Comparison of ENCODE assay signal across 20 cellular contexts in the genomic region with DNA sequence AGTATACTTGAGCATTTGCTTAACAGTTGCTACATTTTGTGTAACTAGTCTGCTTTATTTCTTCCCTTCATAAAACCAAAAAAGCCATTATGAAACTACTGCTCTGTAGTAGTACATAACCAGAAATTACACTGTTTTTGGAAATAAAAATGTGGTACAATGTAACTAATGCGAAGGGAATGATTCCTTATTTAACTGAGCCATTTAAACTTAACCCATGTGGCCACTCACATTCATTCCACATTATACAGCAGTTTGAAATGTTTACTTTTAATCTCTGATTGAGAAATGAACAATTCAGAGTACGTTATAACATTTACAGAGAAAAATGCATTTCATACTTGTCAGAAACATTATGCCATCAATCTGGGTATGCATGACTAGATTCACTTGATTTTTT.
DNase-seq lines count a peak whose midpoint lies in the region; ATAC-seq, FAIRE-seq and TF ChIP-seq lines count a peak whose summit lies in the region.
"Had no signal": no experiment of that assay in that cellular context is flagged by ENCODE, and none has a peak within 500 bp of the region (broad histone marks: within the 10 kb centered on the region; RNA-seq: fewer than 3 reads in every experiment).

No MANE protein-coding gene starts in this region.

- POLR2A ChIA-PET in A549 (lab: Yijun Ruan, JAX): no interaction called here

- H3K4me1 ChIP-seq in A549: peaks cover 14% of the 10 kb centered on the region
- no peaks in the 10 kb centered on the region for H3K4me1 ChIP-seq in astrocyte (ENCODE audit: insufficient read depth, low read length)
- no peaks in the 10 kb centered on the region for H3K4me1 ChIP-seq in left lung

- no peak overlapping the region for H3K4me3 Mint-ChIP-seq in astrocyte (ENCODE audit: unreplicated experiment)

- H3K4me3 ChIP-seq in A549 (no peak overlapping the region), astrocyte (ENCODE audit: insufficient read depth, low read depth, low read length) (no peak overlapping the region), left lung (no peak overlapping the region), foreskin fibroblast (ENCODE audit: low read depth in 1 of 2, low read length in 2 of 2) (no peak overlapping the region)

- no peaks in the 10 kb centered on the region for H3K36me3 ChIP-seq in astrocyte (ENCODE audit: insufficient read depth, low read length)
- no peaks in the 10 kb centered on the region for H3K36me3 ChIP-seq in left lung

- H3K27me3 ChIP-seq in astrocyte (ENCODE audit: insufficient read depth, low read length) (no peaks in the 10 kb centered on the region), left lung (no peaks in the 10 kb centered on the region)

- no peaks in the 10 kb centered on the region for H3K79me2 ChIP-seq in astrocyte (ENCODE audit: insufficient read depth, low read length)

- no peak for TF ChIP-seq EP300 in A549 (IDR thresholded peaks at IDR 0.05)

- H2AFZ ChIP-seq in astrocyte (ENCODE audit: low read depth, low read length): no peak overlapping the region

- H3K4me2 ChIP-seq in A549 (no peak overlapping the region), astrocyte (ENCODE audit: low read length) (no peak overlapping the region)

- no peaks in the 10 kb centered on the region for H3K9me3 Mint-ChIP-seq in astrocyte (ENCODE audit: unreplicated experiment)

- H3K9me3 ChIP-seq in A549: peaks cover 3% of the 10 kb centered on the region; the same call in 1 of the 3 replicates
- H3K9me3 ChIP-seq in astrocyte (ENCODE audit: insufficient read depth, low read depth, low read length): no peaks in the 10 kb centered on the region
- H3K9me3 ChIP-seq in left lung: no peaks in the 10 kb centered on the region

- no peak for ATAC-seq in A549
- peak; percentile 23 for ATAC-seq in left lung
- ATAC-seq in HG03280 (IDR thresholded peaks at IDR 0.05; ENCODE audit: unreplicated experiment): no peak
- ATAC-seq: HCT116, Right ventricle myocardium inferior had no signal

- H4K20me1 ChIP-seq in astrocyte (ENCODE audit: insufficient read depth, low read length): no peaks in the 10 kb centered on the region

- FAIRE-seq in A549 (lab: Jason Lieb, UNC) (peak; percentile 46), GM19239 (lab: Jason Lieb, UNC) (peak; percentile 84), astrocyte (lab: Jason Lieb, UNC) (peak; percentile 99)
- FAIRE-seq: GM12891 had no signal

- CTCF ChIA-PET in A549 (lab: Yijun Ruan, JAX): no interaction called here

- peaks cover 6% of the 10 kb centered on the region for H3K4me1 Mint-ChIP-seq in astrocyte (ENCODE audit: low read depth, unreplicated experiment)

- no peak for TF ChIP-seq POLR2A in A549 (IDR thresholded peaks at IDR 0.05; ENCODE audit: low read length)

- TF ChIP-seq CTCF in A549 (IDR thresholded peaks at IDR 0.05) (no peak), astrocyte (IDR thresholded peaks at IDR 0.05; ENCODE audit: insufficient read depth, low read depth, low read length) (no peak), left lung (IDR thresholded peaks at IDR 0.05) (no peak), foreskin fibroblast (IDR thresholded peaks at IDR 0.05; ENCODE audit: low read depth, low read length) (no peak)

- H3K27ac Mint-ChIP-seq in astrocyte (ENCODE audit: unreplicated experiment): no peak overlapping the region

- H3K36me3 Mint-ChIP-seq in astrocyte (ENCODE audit: low read depth, unreplicated experiment): peaks cover 3% of the 10 kb centered on the region

- H3K27ac ChIP-seq in A549 (no peak overlapping the region), astrocyte (ENCODE audit: low read depth, low read length) (no peak overlapping the region), left lung (no peak overlapping the region)
- H3K27ac ChIP-seq: 22Rv1 had no signal

- DNase-seq in A549 (ENCODE audit: low read depth in 1 of 2, low spot score in 1 of 2) (no peak), GM19239 (ENCODE audit: insufficient read length, low spot score) (no peak), astrocyte (ENCODE audit: low read depth) (peak; percentile 17), left lung (no peak), foreskin fibroblast (no peak), NCI-H1694 (lab: John Stamatoyannopoulos, UW) (no peak)
- no peak for DNase-seq in effector CD4-positive, alpha-beta T cell
- DNase-seq: CD4-positive, CD25-positive, alpha-beta regulatory T cell; DMS79 treated with DMSO at 0.1 percent for 48 hours; GOT3; Kasumi-1; NCI-H1417; NCI-H187; NCI-H446; NCI-H526 had no signal

- TF ChIP-seq RAD21 in A549 (conservative IDR thresholded peaks at IDR 0.05 in 1 of 2, IDR thresholded peaks at IDR 0.05 in 1 of 2): no peak

- intact Hi-C loops in left lung (cut with DNase I): no loop called here

- no peak overlapping the region for H3K9ac ChIP-seq in astrocyte (ENCODE audit: low read length)

- 68% methylated on average over 2 of the region's 2 CpGs for WGBS in A549 (ENCODE audit: missing lambda C conversion rate)

- no peaks in the 10 kb centered on the region for H3K27me3 Mint-ChIP-seq in astrocyte (ENCODE audit: low read depth, unreplicated experiment)
- H3K27me3 Mint-ChIP-seq: CD4-positive, CD25-positive, alpha-beta regulatory T cell had no signal

TF ChIP-seq in A549, 52 proteins besides CTCF, POLR2A, EP300 and RAD21:
- TF ChIP-seq, protein P1, sequence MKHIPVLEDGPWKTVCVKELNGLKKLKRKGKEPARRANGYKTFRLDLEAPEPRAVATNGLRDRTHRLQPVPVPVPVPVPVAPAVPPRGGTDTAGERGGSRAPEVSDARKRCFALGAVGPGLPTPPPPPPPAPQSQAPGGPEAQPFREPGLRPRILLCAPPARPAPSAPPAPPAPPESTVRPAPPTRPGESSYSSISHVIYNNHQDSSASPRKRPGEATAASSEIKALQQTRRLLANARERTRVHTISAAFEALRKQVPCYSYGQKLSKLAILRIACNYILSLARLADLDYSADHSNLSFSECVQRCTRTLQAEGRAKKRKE (CRISPR knock-in tag; IDR thresholded peaks at IDR 0.05; ENCODE audit: low read depth): no peak
- TF ChIP-seq EHMT2 (IDR thresholded peaks at IDR 0.05; ENCODE audit: low read depth) (no peak), RCOR1 (IDR thresholded peaks at IDR 0.05; ENCODE audit: low read depth, low read length) (no peak), HOXA7 (CRISPR knock-in tag; IDR thresholded peaks at IDR 0.05) (no peak), FOSB (CRISPR knock-in tag; IDR thresholded peaks at IDR 0.05) (no peak), HOXB5 (CRISPR knock-in tag; IDR thresholded peaks at IDR 0.05) (no peak), SMC3 (IDR thresholded peaks at IDR 0.05) (no peak)
TF ChIP-seq in A549: peak in this region for 0.
